14 cellular contexts compared by ENCODE assay signal in genomic region chr1:183817576-183818288, GRCh38. TPM values are rescaled to one million over a fixed set of nuclear protein-coding genes. Genes with fewer than 3 reads are reported as not detected.
DNase-seq lines count a peak whose midpoint lies in the region; ATAC-seq, FAIRE-seq and TF ChIP-seq lines count a peak whose summit lies in the region.
"Had no signal": no experiment of that assay in that cellular context is flagged by ENCODE, and none has a peak within 500 bp of the region (broad histone marks: within the 10 kb centered on the region; RNA-seq: fewer than 3 reads in every experiment).

No MANE protein-coding gene starts in this region.

- H3K27ac ChIP-seq in K562 (ENCODE audit: extremely low read depth, low read depth, low read length) (no peak overlapping the region), kidney (ENCODE audit: low read depth in 2 of 2, low read length in 2 of 2) (peak overlapping the region; percentile 30 to 40), stomach (peak overlapping the region in 3 of 5 donors; percentile 27 to 68 (median 28))

- no peak overlapping the region for H3K4me3 Mint-ChIP-seq in activated CD8-positive, alpha-beta memory T cell treated with anti-CD3 and anti-CD28 coated beads, Interleukin-2, amount 10 ng/mL, durations not matched to agents 7 days and 5 days
- H3K4me3 Mint-ChIP-seq: activated CD4-positive, alpha-beta memory T cell treated with anti-CD3 and anti-CD28 coated beads, Interleukin-2, amount 10 ng/mL, durations not matched to agents 7 days and 5 days; central memory CD8-positive, alpha-beta T cell had no signal

- no peak overlapping the region for H3K9ac ChIP-seq in K562 (ENCODE audit: insufficient read depth in 1 of 2, low read depth in 2 of 2, low read length in 2 of 2)
- H3K9ac ChIP-seq in kidney (ENCODE audit: low read length in 2 of 2), result no peak overlapping the region

- TF ChIP-seq EP300 in K562 (IDR thresholded peaks at IDR 0.05; ENCODE audit: low read length), result no peak
- TF ChIP-seq EP300 in stomach (IDR thresholded peaks at IDR 0.05), result no peak

- peaks cover 7% of the 10 kb centered on the region for H3K27me3 Mint-ChIP-seq in activated CD8-positive, alpha-beta memory T cell treated with anti-CD3 and anti-CD28 coated beads, Interleukin-2, amount 10 ng/mL, durations not matched to agents 7 days and 5 days
- H3K27me3 Mint-ChIP-seq: activated CD4-positive, alpha-beta memory T cell treated with anti-CD3 and anti-CD28 coated beads, Interleukin-2, amount 10 ng/mL, durations not matched to agents 7 days and 5 days; central memory CD8-positive, alpha-beta T cell had no signal

- no peak for ATAC-seq in K562
- ATAC-seq in activated CD8-positive, alpha-beta memory T cell treated with anti-CD3 and anti-CD28 coated beads, Interleukin-2, amount 10 ng/mL, durations not matched to agents 7 days and 5 days, result no peak

- BruUV-seq in K562 (replicated peaks; lab: Mats Ljungman, UMichigan), result no TSS peak

- no peaks in the 10 kb centered on the region for H3K9me1 ChIP-seq in K562 (ENCODE audit: control insufficient read depth, insufficient read depth, low read length)

- 0% methylated on average over 5 of the region's 5 CpGs for WGBS in K562 (ENCODE audit: insufficient coverage, low coverage, missing lambda C conversion rate)
- WGBS in stomach, 5 donors, result 44 to 62% (median 52%) methylated on average over 5 of the region's 5 CpGs

- H3K36me3 ChIP-seq in K562 (ENCODE audit: control insufficient read depth, insufficient read depth, low read length), result no peaks in the 10 kb centered on the region
- no peaks in the 10 kb centered on the region for H3K36me3 ChIP-seq in kidney (ENCODE audit: control insufficient read depth in 1 of 2, insufficient read depth in 2 of 2, low read length in 2 of 2)
- H3K36me3 ChIP-seq in stomach, result no peaks in the 10 kb centered on the region
- no peaks in the 10 kb centered on the region for H3K36me3 ChIP-seq in BE2C

- no peak overlapping the region for H3K4me3 ChIP-seq in K562
- peak overlapping the region; percentile 15 for H3K4me3 ChIP-seq in kidney (ENCODE audit: low read length in 2 of 2)
- no peak overlapping the region for H3K4me3 ChIP-seq in stomach
- no peak overlapping the region for H3K4me3 ChIP-seq in BE2C (ENCODE audit: low read depth, low read length)

- no peaks in the 10 kb centered on the region for H3K79me2 ChIP-seq in K562 (ENCODE audit: control insufficient read depth, insufficient read depth, low read length)

- H2AFZ ChIP-seq in K562 (ENCODE audit: low read depth, low read length), result no peak overlapping the region

- FAIRE-seq in GM18507 (lab: Jason Lieb, UNC) (peak; percentile 35), K562 (lab: Jason Lieb, UNC) (no peak), kidney (lab: Jason Lieb, UNC) (no peak)
- FAIRE-seq: keratinocyte had no signal

- intact Hi-C loops in K562 (cut with micrococcal nuclease) (no loop called here), kidney (cut with DNase I) (no loop called here), stomach (cut with DNase I; ENCODE audit: low total_unique reads) (no loop called here)

- no peaks in the 10 kb centered on the region for H4K20me1 ChIP-seq in K562 (replicated peaks; ENCODE audit: control insufficient read depth, insufficient read depth, low read length)

- H3K4me1 Mint-ChIP-seq in activated CD8-positive, alpha-beta memory T cell treated with anti-CD3 and anti-CD28 coated beads, Interleukin-2, amount 10 ng/mL, durations not matched to agents 7 days and 5 days, result no peaks in the 10 kb centered on the region
- H3K4me1 Mint-ChIP-seq: central memory CD8-positive, alpha-beta T cell had no signal

- TF ChIP-seq CTCF in K562 (IDR thresholded peaks at IDR 0.05 in 2 of 3, conservative IDR thresholded peaks at IDR 0.05 in 1 of 3; ENCODE audit: insufficient read depth in 2 of 3, low read depth in 1 of 3, low read length in 3 of 3) (no peak), kidney (IDR thresholded peaks at IDR 0.05; ENCODE audit: borderline replicate concordance, extremely low read depth, insufficient read depth) (no peak), stomach (IDR thresholded peaks at IDR 0.05) (no peak), BE2C (IDR thresholded peaks at IDR 0.05; ENCODE audit: low read depth, low read length) (no peak)

- H3K9me3 ChIP-seq in K562 (replicated peaks; ENCODE audit: control insufficient read depth, insufficient read depth, low read depth, low read length), result no peaks in the 10 kb centered on the region
- no peaks in the 10 kb centered on the region for H3K9me3 ChIP-seq in kidney (ENCODE audit: control insufficient read depth in 1 of 2, low read length in 2 of 2)
- H3K9me3 ChIP-seq in stomach, result no peaks in the 10 kb centered on the region
- no peaks in the 10 kb centered on the region for H3K9me3 ChIP-seq in BE2C

- TF ChIP-seq RAD21 in K562 (CRISPR knock-in tag; conservative IDR thresholded peaks at IDR 0.05 in 1 of 2, IDR thresholded peaks at IDR 0.05 in 1 of 2), result no peak

- H3K36me3 Mint-ChIP-seq in activated CD8-positive, alpha-beta memory T cell treated with anti-CD3 and anti-CD28 coated beads, Interleukin-2, amount 10 ng/mL, durations not matched to agents 7 days and 5 days, result no peaks in the 10 kb centered on the region

- no peaks in the 10 kb centered on the region for H3K9me3 Mint-ChIP-seq in activated CD8-positive, alpha-beta memory T cell treated with anti-CD3 and anti-CD28 coated beads, Interleukin-2, amount 10 ng/mL, durations not matched to agents 7 days and 5 days (ENCODE audit: low read depth)
- H3K9me3 Mint-ChIP-seq: activated CD4-positive, alpha-beta memory T cell treated with anti-CD3 and anti-CD28 coated beads, Interleukin-2, amount 10 ng/mL, durations not matched to agents 7 days and 5 days; central memory CD8-positive, alpha-beta T cell had no signal

- no peak overlapping the region for H3K27ac Mint-ChIP-seq in activated CD8-positive, alpha-beta memory T cell treated with anti-CD3 and anti-CD28 coated beads, Interleukin-2, amount 10 ng/mL, durations not matched to agents 7 days and 5 days
- H3K27ac Mint-ChIP-seq: activated CD4-positive, alpha-beta memory T cell treated with anti-CD3 and anti-CD28 coated beads, Interleukin-2, amount 10 ng/mL, durations not matched to agents 7 days and 5 days had no signal

- no peak overlapping the region for H3K4me2 ChIP-seq in K562 (ENCODE audit: insufficient read depth, low read length)

- H3K4me1 ChIP-seq in K562 (replicated peaks in 1 of 2; ENCODE audit: control insufficient read depth in 2 of 2, insufficient read depth in 2 of 2, low read length in 2 of 2) (no peaks in the 10 kb centered on the region), kidney (ENCODE audit: control insufficient read depth in 1 of 2, insufficient read depth in 1 of 2, low read depth in 1 of 2, low read length in 2 of 2) (peaks cover 19 to 38% of the 10 kb centered on the region in 2 donors), stomach (peaks cover 0 to 68% (median 29%) of the 10 kb centered on the region in 4 donors), BE2C (no peaks in the 10 kb centered on the region; the same call in none of the 2 replicates)

- POLR2A ChIA-PET in K562 (lab: Yijun Ruan, JAX), result interaction anchor here (1.0 kb wide), 1 partner anchor 22 kb away, joined by 3 read pairs; no protein-coding TSS in a partner anchor

- H3K27me3 ChIP-seq in K562 (ENCODE audit: control insufficient read depth in 2 of 2, insufficient read depth in 2 of 2, low read length in 2 of 2), result peaks cover 2 to 3% of the 10 kb centered on the region in 2 experiments; a peak in 2 of 5 replicates
- no peaks in the 10 kb centered on the region for H3K27me3 ChIP-seq in stomach
- H3K27me3 ChIP-seq in BE2C, result no peaks in the 10 kb centered on the region

- in situ Hi-C loops in K562 (cut with MboI), result no loop called here

- TF ChIP-seq POLR2A in K562 (conservative IDR thresholded peaks at IDR 0.05) (no peak), stomach (IDR thresholded peaks at IDR 0.05) (no peak)

- CTCF ChIA-PET in K562 (lab: Yijun Ruan, JAX; ENCODE audit: low intra/inter-chr PET ratio), result no interaction called here
- CTCF ChIA-PET in activated CD8-positive, alpha-beta memory T cell treated with anti-CD3 and anti-CD28 coated beads, Interleukin-2, amount 10 ng/mL, durations not matched to agents 7 days and 5 days (lab: Charles Lee), result interaction anchor here (0.6 to 1.0 kb wide), 2 partner anchors 16 to 570 kb away, joined by 3 to 5 read pairs; no protein-coding TSS in a partner anchor

- DNase-seq in GM18507 (ENCODE audit: extremely low spot score, insufficient read length, low read depth) (no peak), K562 (ENCODE audit: extremely low read depth in 1 of 4, low spot score in 3 of 4) (no peak), kidney (no peak), stomach (no peak), NCI-H1694 treated with DMSO at 0.1 percent for 48 hours (lab: John Stamatoyannopoulos, UW) (no peak), BE2C (no peak), NCI-H345 treated with DMSO at 0.1 percent for 48 hours (lab: John Stamatoyannopoulos, UW; ENCODE audit: unreplicated experiment) (no peak)
- DNase-seq in activated CD8-positive, alpha-beta memory T cell treated with anti-CD3 and anti-CD28 coated beads, Interleukin-2, amount 10 ng/mL, durations not matched to agents 7 days and 5 days, result no peak
- DNase-seq: activated CD4-positive, alpha-beta memory T cell treated with anti-CD3 and anti-CD28 coated beads, Interleukin-2, amount 10 ng/mL, durations not matched to agents 7 days and 5 days; activated gamma-delta T cell treated with Interleukin-2 at 50 U/mL for 16 hours; C1 segment of cervical spinal cord; NCI-H2227 treated with DMSO at 0.1 percent for 48 hours had no signal

RNA-seq across cellular contexts. Expression of gene RGL1, which starts 12.8 kb away (rescaled TPM):
- 0.14 and 0.16 TPM in 2 replicates for total RNA-seq in K562 (2011; cell fraction: chromatin; rRNA removed; ENCODE audit: low replicate concordance)
- 0.13 and 0.17 TPM in 2 replicates for total RNA-seq in K562 (2011; cell fraction: nucleolus; rRNA removed)
- 0.15 TPM in 1 of 2 replicates, not detected in the other for total RNA-seq in K562 (2011; cell fraction: nucleoplasm; rRNA removed)
- total RNA-seq in K562 (2014; rRNA removed) (under 0.01 and 0.08 TPM in 2 replicates), K562 (2014; rRNA removed; fragmentation: Illumina TruSeq; extraction: Trizol) (0.06 and 0.07 TPM in 2 replicates), K562 (2015; rRNA removed; fragmentation: Illumina TruSeq; extraction: Trizol) (0.04 TPM in 2 replicates), K562 (2021) (0.07 TPM in 2 replicates), kidney (30.7 TPM), stomach (10 to 100 TPM in 3 of 5 donors, 1 to 10 TPM in 1, under 1 TPM in 1; 0.58 to 22.2 (median 13.4) TPM)
- polyA plus RNA-seq in K562 (2011; rRNA removed) (0.01 and 0.03 TPM in 2 replicates), K562 (2014; fragmentation: Illumina TruSeq; extraction: Trizol) (0.04 and 0.07 TPM in 2 replicates), K562 (2014; fragmentation: Nextera tagmentation; extraction: Ambion mirVana) (under 1 TPM; 0.03 to 0.06 TPM), K562 (2014; rRNA removed) (0.04 and 0.08 TPM in 2 replicates), kidney (ENCODE audit: insufficient read depth, low read depth, low replicate concordance) (17.3 TPM), stomach (1 to 10 TPM; 2.0 to 8.7 (median 8.2) TPM)
- 0.04 TPM in 1 of 2 replicates, not detected in the other for polyA plus RNA-seq in K562 (2011; cell fraction: cytosol; rRNA removed)
- polyA plus RNA-seq in K562 (2011; cell fraction: nucleus; rRNA removed), result 0.04 and 0.09 TPM in 2 replicates
- polyA plus RNA-seq in K562 (2012), result 0.06 and 0.07 TPM in 2 replicates
- 0.11 and 0.15 TPM in 2 replicates for polyA minus RNA-seq in K562 (2011; rRNA and poly(A)+ RNA removed)
- not detected in 2 replicates for polyA minus RNA-seq in K562 (2011; cell fraction: cytosol; rRNA and poly(A)+ RNA removed)
- polyA minus RNA-seq in K562 (2011; cell fraction: nucleus; rRNA and poly(A)+ RNA removed), result 0.22 and 0.27 TPM in 2 replicates
- 1 to 10 TPM; 2.0 to 2.9 TPM for total RNA-seq in activated CD8-positive, alpha-beta memory T cell treated with anti-CD3 and anti-CD28 coated beads, Interleukin-2, amount 10 ng/mL, durations not matched to agents 7 days and 5 days
- polyA plus RNA-seq in BE2C (2012; ENCODE audit: insufficient read depth, insufficient read length, low read depth), result 15.8 TPM

Comparison
In these comparisons a context has a peak if more than half of its experiments do, and no peak if none do; other contexts are left out.
1. H3K4me3 ChIP-seq: peak in kidney (2 of 2); none in K562 (single experiment), stomach (0 of 4) and BE2C (single experiment).